26 cellular contexts compared by ENCODE assay signal in the genomic region with DNA sequence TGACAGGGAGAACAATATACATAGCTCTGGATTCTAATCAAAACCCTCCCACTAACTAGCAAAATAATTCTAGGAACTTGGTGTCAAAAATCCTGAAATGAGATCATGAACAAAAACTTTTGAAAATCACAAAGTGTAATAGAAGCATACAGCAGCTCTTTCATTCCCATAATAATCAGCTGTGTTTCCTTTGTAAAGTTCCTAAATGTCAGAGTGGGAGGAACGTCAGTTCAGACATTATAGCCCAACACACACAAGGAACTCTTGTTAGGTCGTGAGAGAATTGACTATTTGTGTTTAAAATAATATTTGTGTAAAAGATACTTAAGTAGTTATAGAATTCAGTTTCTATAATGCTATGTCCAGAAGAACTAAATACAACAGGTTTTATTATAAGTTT.
"Had no signal": no experiment of that assay in that cellular context is flagged by ENCODE, and none has a peak within 500 bp of the region (broad histone marks: within the 10 kb centered on the region; RNA-seq: fewer than 3 reads in every experiment).

No MANE protein-coding gene starts in this region.

- H3K27ac Mint-ChIP-seq: activated B cell treated with CpG ODN at 0.5 μM for 24 hours; activated CD8-positive, alpha-beta T cell treated with anti-CD3 and anti-CD28 coated beads for 36 hours; activated naive CD8-positive, alpha-beta T cell; activated T-helper 17 cell treated with anti-CD3 and anti-CD28 coated beads, Interleukin-2, amount 50 U/mL, for 72 hours; T-helper 1 cell treated with Interleukin-12 subunit alpha and Interleukin-12 subunit beta and Interleukin-4 antibody, amounts not matched to agents 30 μg/mL and 1 μg/mL, for 36 hours; T-helper 2 cell treated with Interferon-gamma antibody and Interleukin-4, amounts not matched to agents 5 μg/mL and 100 μg/mL, for 36 hours had no signal

- H3K4me1 ChIP-seq: colonic mucosa, esophagus squamous epithelium had no signal

- H3K4me1 Mint-ChIP-seq: activated B cell treated with CpG ODN at 0.5 μM for 24 hours; activated T-helper 17 cell treated with anti-CD3 and anti-CD28 coated beads, Interleukin-2, amount 50 U/mL, for 72 hours had no signal

- H3K27me3 ChIP-seq: colonic mucosa, esophagus squamous epithelium had no signal

- H3K36me3 Mint-ChIP-seq: activated naive CD8-positive, alpha-beta T cell had no signal

- ATAC-seq: activated CD4-positive, CD25-positive, alpha-beta regulatory T cell treated with anti-CD3 and anti-CD28 coated beads, Interleukin-2, amount 50 U/mL, for 24 hours; activated CD8-positive, alpha-beta T cell treated with anti-CD3 and anti-CD28 coated beads for 36 hours; activated T-cell treated with anti-CD3 and anti-CD28 coated beads, Interleukin-2, amount 50 U/mL, for 4 hours; activated T-helper 17 cell treated with anti-CD3 and anti-CD28 coated beads, Interleukin-2, amount 50 U/mL, for 72 hours had no signal

- H3K9me3 ChIP-seq: colonic mucosa, esophagus squamous epithelium had no signal

- H3K27me3 Mint-ChIP-seq: activated B cell treated with CpG ODN at 0.5 μM for 24 hours; activated CD8-positive, alpha-beta T cell treated with anti-CD3 and anti-CD28 coated beads for 36 hours; activated naive CD8-positive, alpha-beta T cell; activated T-helper 17 cell treated with anti-CD3 and anti-CD28 coated beads, Interleukin-2, amount 50 U/mL, for 72 hours had no signal

- H3K36me3 ChIP-seq: colonic mucosa, esophagus squamous epithelium, WERI-Rb-1 had no signal

- DNase-seq: activated B cell treated with CpG ODN at 0.5 μM for 24 hours; activated CD4-positive, alpha-beta T cell treated with anti-CD3 and anti-CD28 coated beads for 48 hours; activated CD4-positive, alpha-beta T cell treated with anti-CD3 and anti-CD28 coated beads, Interleukin-2, amount 50 U/mL, for 1 hour; activated CD4-positive, alpha-beta T cell treated with anti-CD3 and anti-CD28 coated beads, Interleukin-2, amount 50 U/mL, for 48 hours; activated CD8-positive, alpha-beta memory T cell treated with anti-CD3 and anti-CD28 coated beads for 24 hours; activated CD8-positive, alpha-beta T cell treated with anti-CD3 and anti-CD28 coated beads for 36 hours; activated effector memory CD4-positive, alpha-beta T cell treated with Interleukin-2 at 50 U/mL for 16 hours; activated gamma-delta T cell treated with Interleukin-2 at 50 U/mL for 16 hours; activated naive CD4-positive, alpha-beta T cell treated with anti-CD3 and anti-CD28 coated beads, Interleukin-2, amount 50 U/mL, for 16 hours; activated naive CD4-positive, alpha-beta T cell treated with Interleukin-2 at 50 U/mL for 16 hours; activated T-cell treated with anti-CD3 and anti-CD28 coated beads, Interleukin-2, amount 50 U/mL, for 4 hours; amniotic stem cell; anterior cingulate cortex; caudate nucleus; colonic mucosa; effector CD8-positive, alpha-beta T cell; esophagus squamous epithelium; head of caudate nucleus; T1000; WERI-Rb-1 had no signal

- H3K4me3 ChIP-seq: colonic mucosa, esophagus squamous epithelium had no signal

- H3K4me3 Mint-ChIP-seq: activated B cell treated with CpG ODN at 0.5 μM for 24 hours; activated CD8-positive, alpha-beta T cell treated with anti-CD3 and anti-CD28 coated beads for 36 hours; activated naive CD8-positive, alpha-beta T cell; activated T-cell treated with anti-CD3 and anti-CD28 coated beads, Interleukin-2, amount 50 U/mL, for 4 hours; activated T-helper 17 cell treated with anti-CD3 and anti-CD28 coated beads, Interleukin-2, amount 50 U/mL, for 72 hours; T-helper 1 cell treated with Interleukin-12 subunit alpha and Interleukin-12 subunit beta and Interleukin-4 antibody, amounts not matched to agents 30 μg/mL and 1 μg/mL, for 36 hours; T-helper 2 cell treated with Interferon-gamma antibody and Interleukin-4, amounts not matched to agents 5 μg/mL and 100 μg/mL, for 36 hours had no signal

- H3K9me3 Mint-ChIP-seq: activated B cell treated with CpG ODN at 0.5 μM for 24 hours had no signal

- H3K27ac ChIP-seq: colonic mucosa, epithelial cell of prostate, esophagus squamous epithelium, WERI-Rb-1 had no signal
